In genomic region chr7:73682745-73683055, GRCh38 we compare ENCODE assay signal across 8 cellular contexts. TPM values are rescaled to one million over a fixed set of nuclear protein-coding genes. Genes with fewer than 3 reads are reported as not detected.
A peak's percentile ranks its signal among the peaks of the same experiment; 100 is the strongest.
DNase-seq lines count a peak whose midpoint lies in the region; ATAC-seq and TF ChIP-seq lines count a peak whose summit lies in the region.

No MANE protein-coding gene starts in this region.

- no peaks in the 10 kb centered on the region for H3K9me3 ChIP-seq in gastroesophageal sphincter

- TF ChIP-seq CTCF in gastroesophageal sphincter (IDR thresholded peaks at IDR 0.05): no peak

- peak overlapping the region; percentile 96 for H3K4me3 Mint-ChIP-seq in activated CD4-positive, alpha-beta T cell treated with anti-CD3 and anti-CD28 coated beads, Interleukin-2, amount 10 ng/mL, durations not matched to agents 24 days and 14 days
- peak overlapping the region; percentile 94 to 99 (median 96) for H3K4me3 Mint-ChIP-seq in T-cell

- intact Hi-C loops in activated CD4-positive, alpha-beta T cell treated with anti-CD3 and anti-CD28 coated beads, Interleukin-2, amount 10 ng/mL, durations not matched to agents 24 days and 14 days (cut with micrococcal nuclease): loop anchor here (1.0 kb wide), 6 partner anchors 15 to 160 kb away; partner anchors contain the start of genes ABHD11, BAZ1B, BCL7B and TBL2

- POLR2A ChIA-PET in T-cell (lab: Charles Lee): no interaction called here

- CTCF ChIA-PET in T-cell (lab: Charles Lee): no interaction called here

- no peak for ATAC-seq in T-cell (replicated peaks in 1 of 4)
- no peak for ATAC-seq in gastroesophageal sphincter
- ATAC-seq in HG03175 (IDR thresholded peaks at IDR 0.05; ENCODE audit: unreplicated experiment): no peak
- ATAC-seq in GM18519 (IDR thresholded peaks at IDR 0.05; ENCODE audit: low FRiP score, unreplicated experiment): no peak

- no peak for DNase-seq in activated CD4-positive, alpha-beta T cell treated with anti-CD3 and anti-CD28 coated beads, Interleukin-2, amount 10 ng/mL, durations not matched to agents 24 days and 14 days
- DNase-seq in activated CD4-positive, alpha-beta T cell treated with anti-CD3 and anti-CD28 coated beads for 1 hour: no peak
- DNase-seq in T-cell (no peak), retina (no peak)

- peak overlapping the region; percentile 98 for H3K27ac Mint-ChIP-seq in activated CD4-positive, alpha-beta T cell treated with anti-CD3 and anti-CD28 coated beads, Interleukin-2, amount 10 ng/mL, durations not matched to agents 24 days and 14 days
- peak overlapping the region; percentile 58 to 90 for H3K27ac Mint-ChIP-seq in T-cell

- H3K27me3 ChIP-seq in gastroesophageal sphincter: no peaks in the 10 kb centered on the region

- peaks cover 0 to 60% (median 11%) of the 10 kb centered on the region in 3 donors for H3K4me1 ChIP-seq in gastroesophageal sphincter

- TF ChIP-seq POLR2A in gastroesophageal sphincter (IDR thresholded peaks at IDR 0.05): no peak

- WGBS in gastroesophageal sphincter (ENCODE audit: low coverage in 1 of 2), 2 donors: 0 to 10% methylated on average over 2 to 10 of the region's 33 CpGs

- peaks cover 21% of the 10 kb centered on the region for H3K4me1 Mint-ChIP-seq in activated CD4-positive, alpha-beta T cell treated with anti-CD3 and anti-CD28 coated beads, Interleukin-2, amount 10 ng/mL, durations not matched to agents 24 days and 14 days
- peaks cover 28 to 46% (median 46%) of the 10 kb centered on the region in 3 donors for H3K4me1 Mint-ChIP-seq in T-cell

- H3K27ac ChIP-seq in gastroesophageal sphincter (peak overlapping the region; percentile 34 to 92 (median 83)), skin epidermis (peak overlapping the region; percentile 70 to 93 (median 86))

- peaks cover 0 to 42% of the 10 kb centered on the region in 2 donors for H3K36me3 ChIP-seq in gastroesophageal sphincter

- H3K9me3 Mint-ChIP-seq in activated CD4-positive, alpha-beta T cell treated with anti-CD3 and anti-CD28 coated beads, Interleukin-2, amount 10 ng/mL, durations not matched to agents 24 days and 14 days: no peaks in the 10 kb centered on the region
- H3K9me3 Mint-ChIP-seq in T-cell: no peaks in the 10 kb centered on the region

- TF ChIP-seq EP300 in gastroesophageal sphincter (IDR thresholded peaks at IDR 0.05): no peak

- H3K27me3 Mint-ChIP-seq in activated CD4-positive, alpha-beta T cell treated with anti-CD3 and anti-CD28 coated beads, Interleukin-2, amount 10 ng/mL, durations not matched to agents 24 days and 14 days: no peaks in the 10 kb centered on the region
- H3K27me3 Mint-ChIP-seq in T-cell: no peaks in the 10 kb centered on the region

- H3K4me3 ChIP-seq in gastroesophageal sphincter: peak overlapping the region; percentile 63 to 92
- peak overlapping the region; percentile 70 to 98 (median 90) for H3K4me3 ChIP-seq in skin epidermis

- peaks cover 43% of the 10 kb centered on the region for H3K36me3 Mint-ChIP-seq in activated CD4-positive, alpha-beta T cell treated with anti-CD3 and anti-CD28 coated beads, Interleukin-2, amount 10 ng/mL, durations not matched to agents 24 days and 14 days (ENCODE audit: low read depth)
- H3K36me3 Mint-ChIP-seq in T-cell: peaks cover 27% of the 10 kb centered on the region

RNA-seq across cellular contexts. Expression of gene DNAJC30, which starts 0.6 kb away (rescaled TPM):
- 9.4 and 10.9 TPM in 2 replicates for total RNA-seq in activated CD4-positive, alpha-beta T cell treated with anti-CD3 and anti-CD28 coated beads, Interleukin-2, amount 10 ng/mL, durations not matched to agents 24 days and 14 days
- total RNA-seq in T-cell: 10 to 100 TPM in 4 of 5 donors, 1 to 10 TPM in 1; 9.1 to 16.4 (median 14.7) TPM
- total RNA-seq in gastroesophageal sphincter: 1 to 10 TPM; 2.3 to 9.3 (median 5.3) TPM

RNA-seq across cellular contexts. Expression of gene BUD23, which starts 0.7 kb away (rescaled TPM):
- 133 TPM in 2 replicates for total RNA-seq in activated CD4-positive, alpha-beta T cell treated with anti-CD3 and anti-CD28 coated beads, Interleukin-2, amount 10 ng/mL, durations not matched to agents 24 days and 14 days
- total RNA-seq in T-cell: 10 to 100 TPM; 66.9 to 90.0 (median 71.2) TPM
- 10 to 100 TPM; 41.5 to 65.0 (median 45.3) TPM for total RNA-seq in gastroesophageal sphincter

RNA-seq across cellular contexts. Expression of gene VPS37D, which starts 15.1 kb away (rescaled TPM):
- 0.40 and 0.47 TPM in 2 replicates for total RNA-seq in activated CD4-positive, alpha-beta T cell treated with anti-CD3 and anti-CD28 coated beads, Interleukin-2, amount 10 ng/mL, durations not matched to agents 24 days and 14 days
- total RNA-seq in T-cell: 1 to 10 TPM in 1 of 5 donors, under 1 TPM in 4; 0.36 to 1.1 (median 0.57) TPM
- total RNA-seq in gastroesophageal sphincter: 1 to 10 TPM; 2.6 to 7.0 (median 3.2) TPM

RNA-seq across cellular contexts. Expression of gene STX1A, which starts 36.8 kb away (rescaled TPM):
- total RNA-seq in activated CD4-positive, alpha-beta T cell treated with anti-CD3 and anti-CD28 coated beads, Interleukin-2, amount 10 ng/mL, durations not matched to agents 24 days and 14 days: 19.0 and 19.4 TPM in 2 replicates
- total RNA-seq in T-cell: 10 to 100 TPM in 4 of 5 donors, 1 to 10 TPM in 1; 7.7 to 18.1 (median 13.0) TPM
- 10 to 100 TPM in 3 of 4 donors, 1 to 10 TPM in 1; 9.6 to 24.0 (median 15.2) TPM for total RNA-seq in gastroesophageal sphincter

RNA-seq across cellular contexts. Expression of gene ABHD11, which starts 55.9 kb away (rescaled TPM):
- total RNA-seq in activated CD4-positive, alpha-beta T cell treated with anti-CD3 and anti-CD28 coated beads, Interleukin-2, amount 10 ng/mL, durations not matched to agents 24 days and 14 days: 20.8 and 23.0 TPM in 2 replicates
- total RNA-seq in T-cell (10 to 100 TPM; 14.5 to 24.3 (median 18.8) TPM), gastroesophageal sphincter (1 to 10 TPM; 5.6 to 8.5 (median 6.6) TPM)
